ENCODE assay signal across 9 cellular contexts in the genomic region with DNA sequence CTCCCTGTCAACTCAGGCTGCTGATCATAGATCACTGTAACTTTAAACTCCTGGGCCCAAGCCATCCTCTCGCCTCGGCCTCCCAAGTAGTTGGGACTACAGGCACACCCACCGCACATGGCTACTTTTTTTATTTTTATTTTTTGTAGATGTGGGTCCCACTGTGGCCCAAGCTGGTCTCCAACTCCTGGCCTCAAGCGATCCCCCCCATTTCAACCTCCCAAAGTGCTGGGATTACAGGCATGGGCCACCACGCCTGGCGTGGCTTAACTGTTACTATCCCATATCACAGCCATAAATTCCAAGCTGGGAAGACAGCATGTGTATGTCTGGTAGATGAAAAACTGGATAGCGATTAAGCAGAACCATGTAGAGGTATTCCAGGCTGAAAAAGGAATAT. TPM values are rescaled to one million over a fixed set of nuclear protein-coding genes. Genes with fewer than 3 reads are reported as not detected.
A peak's percentile ranks its signal among the peaks of the same experiment; 100 is the strongest.
DNase-seq lines count a peak whose midpoint lies in the region; ATAC-seq, FAIRE-seq and TF ChIP-seq lines count a peak whose summit lies in the region.
"Had no signal": no experiment of that assay in that cellular context is flagged by ENCODE, and none has a peak within 500 bp of the region (broad histone marks: within the 10 kb centered on the region; RNA-seq: fewer than 3 reads in every experiment).

No MANE protein-coding gene starts in this region.

- TF ChIP-seq CTCF in A549 (IDR thresholded peaks at IDR 0.05) (no peak), breast epithelium (IDR thresholded peaks at IDR 0.05) (no peak), D721Med (IDR thresholded peaks at IDR 0.05; ENCODE audit: insufficient read depth, missing control alignments) (no peak)

- TF ChIP-seq POLR2A in A549 (IDR thresholded peaks at IDR 0.05; ENCODE audit: low read length), result no peak
- TF ChIP-seq POLR2A in breast epithelium (IDR thresholded peaks at IDR 0.05), result no peak

- CTCF ChIA-PET in A549 (lab: Yijun Ruan, JAX), result interaction anchor here (1.2 to 11.9 kb wide), 7 partner anchors 12 to 1063 kb away, joined by 3 to 170 read pairs (median 7); a partner anchor contains a TSS

- ATAC-seq in A549 (no peak), GM21723 (IDR thresholded peaks at IDR 0.05; ENCODE audit: unreplicated experiment) (no peak), HG02852 (IDR thresholded peaks at IDR 0.05; ENCODE audit: unreplicated experiment) (no peak)

- FAIRE-seq in A549 (lab: Jason Lieb, UNC) (no peak), D721Med (lab: Jason Lieb, UNC) (no peak)

- DNase-seq in A549 (ENCODE audit: low read depth in 1 of 2, low spot score in 1 of 2), result no peak
- DNase-seq in breast epithelium (ENCODE audit: low spot score in 2 of 2), result no peak
- no peak for DNase-seq in HK-2 (ENCODE audit: unreplicated experiment)
- no peak for DNase-seq in D721Med (ENCODE audit: insufficient read length, low spot score)
- DNase-seq: GF-D8 had no signal

- H3K4me1 ChIP-seq in A549, result peaks cover 17% of the 10 kb centered on the region
- H3K4me1 ChIP-seq in HUES64 (ENCODE audit: insufficient read depth, low read length), result peaks cover 3% of the 10 kb centered on the region
- H3K4me1 ChIP-seq in breast epithelium, result peaks cover 9 to 19% of the 10 kb centered on the region in 2 donors
- H3K4me1 ChIP-seq in muscle layer of colon (ENCODE audit: insufficient read depth, low read length), result peaks cover 21% of the 10 kb centered on the region

- H3K9ac ChIP-seq in HUES64 (ENCODE audit: low read depth, low read length), result no peak overlapping the region
- H3K9ac ChIP-seq in muscle layer of colon (ENCODE audit: low read length), result peak overlapping the region; percentile 40

- POLR2A ChIA-PET in A549 (lab: Yijun Ruan, JAX), result interaction anchor here (1.7 to 3.0 kb wide), 3 partner anchors 10 to 17 kb away, joined by 14 to 33 read pairs (median 16); a partner anchor contains a TSS

- no peak for TF ChIP-seq EP300 in A549 (IDR thresholded peaks at IDR 0.05)

- intact Hi-C loops in breast epithelium (cut with DNase I; ENCODE audit: low total_unique reads), result no loop called here

- peaks cover 30% of the 10 kb centered on the region for H3K36me3 ChIP-seq in HUES64 (ENCODE audit: insufficient read depth, low read length)
- H3K36me3 ChIP-seq in breast epithelium, result no peaks in the 10 kb centered on the region
- H3K36me3 ChIP-seq in muscle layer of colon (ENCODE audit: insufficient read depth, low read length), result peaks cover 10% of the 10 kb centered on the region

- H3K4me3 ChIP-seq in A549 (peak overlapping the region; percentile 83), HUES64 (ENCODE audit: low read length) (peak overlapping the region; percentile 99), breast epithelium (peak overlapping the region; percentile 57 to 98 (median 85)), muscle layer of colon (ENCODE audit: low read depth in 1 of 2, low read length in 2 of 2) (peak overlapping the region; percentile 85 to 92)

- H3K4me2 ChIP-seq in A549, result peak overlapping the region; percentile 93

- H3K27me3 ChIP-seq in HUES64 (ENCODE audit: insufficient read depth, low read length) (peaks cover 7% of the 10 kb centered on the region; the same call in 1 of the 2 replicates), breast epithelium (no peaks in the 10 kb centered on the region), muscle layer of colon (ENCODE audit: control insufficient read depth in 1 of 2, insufficient read depth in 2 of 2, low read length in 2 of 2) (peaks cover 3 to 14% of the 10 kb centered on the region in 2 donors)

- no peak for TF ChIP-seq RAD21 in A549 (conservative IDR thresholded peaks at IDR 0.05 in 1 of 2, IDR thresholded peaks at IDR 0.05 in 1 of 2)

- WGBS in A549 (ENCODE audit: missing lambda C conversion rate), result 70% methylated on average over 7 of the region's 7 CpGs
- WGBS in HUES64, result 89% methylated on average over 4 of the region's 7 CpGs

- H3K9me3 ChIP-seq in A549 (no peaks in the 10 kb centered on the region), HUES64 (ENCODE audit: insufficient read depth, low read depth, low read length) (no peaks in the 10 kb centered on the region), breast epithelium (no peaks in the 10 kb centered on the region), muscle layer of colon (ENCODE audit: low read length) (no peaks in the 10 kb centered on the region)

- peak overlapping the region; percentile 85 to 92; a peak in 3 of 6 replicates for H3K27ac ChIP-seq in A549
- H3K27ac ChIP-seq in HUES64 (ENCODE audit: low read depth, low read length), result no peak overlapping the region
- H3K27ac ChIP-seq in breast epithelium, result no peak overlapping the region
- no peak overlapping the region for H3K27ac ChIP-seq in muscle layer of colon (ENCODE audit: low read depth, low read length)

TF ChIP-seq in A549, 52 proteins besides CTCF, POLR2A, EP300 and RAD21 (continues in another document):
- TF ChIP-seq, protein P1, sequence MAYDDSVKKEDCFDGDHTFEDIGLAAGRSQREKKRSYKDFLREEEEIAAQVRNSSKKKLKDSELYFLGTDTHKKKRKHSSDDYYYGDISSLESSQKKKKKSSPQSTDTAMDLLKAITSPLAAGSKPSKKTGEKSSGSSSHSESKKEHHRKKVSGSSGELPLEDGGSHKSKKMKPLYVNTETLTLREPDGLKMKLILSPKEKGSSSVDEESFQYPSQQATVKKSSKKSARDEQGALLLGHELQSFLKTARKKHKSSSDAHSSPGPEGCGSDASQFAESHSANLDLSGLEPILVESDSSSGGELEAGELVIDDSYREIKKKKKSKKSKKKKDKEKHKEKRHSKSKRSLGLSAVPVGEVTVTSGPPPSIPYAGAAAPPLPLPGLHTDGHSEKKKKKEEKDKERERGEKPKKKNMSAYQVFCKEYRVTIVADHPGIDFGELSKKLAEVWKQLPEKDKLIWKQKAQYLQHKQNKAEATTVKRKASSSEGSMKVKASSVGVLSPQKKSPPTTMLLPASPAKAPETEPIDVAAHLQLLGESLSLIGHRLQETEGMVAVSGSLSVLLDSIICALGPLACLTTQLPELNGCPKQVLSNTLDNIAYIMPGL (CRISPR knock-in tag; IDR thresholded peaks at IDR 0.05; ENCODE audit: borderline replicate concordance), result no peak
- TF ChIP-seq KDM1A (IDR thresholded peaks at IDR 0.05; ENCODE audit: low read depth) (no peak), RNF2 (IDR thresholded peaks at IDR 0.05; ENCODE audit: borderline replicate concordance, low read depth) (no peak), CBX2 (IDR thresholded peaks at IDR 0.05; ENCODE audit: borderline replicate concordance, low read depth) (no peak), RCOR1 (IDR thresholded peaks at IDR 0.05; ENCODE audit: low read depth, low read length) (no peak)
- TF ChIP-seq, protein P2, sequence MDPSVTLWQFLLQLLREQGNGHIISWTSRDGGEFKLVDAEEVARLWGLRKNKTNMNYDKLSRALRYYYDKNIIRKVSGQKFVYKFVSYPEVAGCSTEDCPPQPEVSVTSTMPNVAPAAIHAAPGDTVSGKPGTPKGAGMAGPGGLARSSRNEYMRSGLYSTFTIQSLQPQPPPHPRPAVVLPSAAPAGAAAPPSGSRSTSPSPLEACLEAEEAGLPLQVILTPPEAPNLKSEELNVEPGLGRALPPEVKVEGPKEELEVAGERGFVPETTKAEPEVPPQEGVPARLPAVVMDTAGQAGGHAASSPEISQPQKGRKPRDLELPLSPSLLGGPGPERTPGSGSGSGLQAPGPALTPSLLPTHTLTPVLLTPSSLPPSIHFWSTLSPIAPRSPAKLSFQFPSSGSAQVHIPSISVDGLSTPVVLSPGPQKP (IDR thresholded peaks at IDR 0.05; ENCODE audit: low read depth, low read length), result no peak

RNA-seq across cellular contexts. Expression of a gene that starts 1.0 kb away (rescaled TPM):
- 67.3 and 80.0 TPM in 2 replicates for polyA plus RNA-seq in A549 (2011; rRNA removed)
- polyA plus RNA-seq in A549 (2012; cell fraction: cytosol; rRNA removed), result 69.5 and 84.1 TPM in 2 replicates
- 82.2 and 128 TPM in 2 replicates for polyA plus RNA-seq in A549 (2012; cell fraction: nucleus; rRNA removed)
- polyA plus RNA-seq in A549 (2017; fragmentation: RNase III; extraction: RNeasy Plus Mini Kit Qiagen cat#74134 plus additional on column Dnase treatment), result 51.1 to 56.9 TPM (median 51.7 TPM) in 3 replicates
- 67.7 and 68.1 TPM in 2 replicates for polyA minus RNA-seq in A549 (2011; rRNA and poly(A)+ RNA removed)
- polyA plus RNA-seq in HUES64 (2013, experiment 1 of 2), result 92.1 TPM
- polyA plus RNA-seq in HUES64 (2013, experiment 2 of 2), result 81.0 TPM
- 10 to 100 TPM; 50.2 to 52.5 (median 52.1) TPM for total RNA-seq in breast epithelium

RNA-seq across cellular contexts. Expression of a gene that starts 1.2 kb away (rescaled TPM):
- polyA plus RNA-seq in A549 (2011; rRNA removed) (2.8 and 3.6 TPM in 2 replicates), A549 (2017; fragmentation: RNase III; extraction: RNeasy Plus Mini Kit Qiagen cat#74134 plus additional on column Dnase treatment) (5.0 to 6.5 TPM (median 6.5 TPM) in 3 replicates)
- polyA plus RNA-seq in A549 (2012; cell fraction: cytosol; rRNA removed), result 4.7 and 4.9 TPM in 2 replicates
- polyA plus RNA-seq in A549 (2012; cell fraction: nucleus; rRNA removed), result 16.1 and 20.1 TPM in 2 replicates
- 1.9 and 2.5 TPM in 2 replicates for polyA minus RNA-seq in A549 (2011; rRNA and poly(A)+ RNA removed)
- polyA plus RNA-seq in HUES64 (2013, experiment 1 of 2), result 10.3 TPM
- polyA plus RNA-seq in HUES64 (2013, experiment 2 of 2), result 9.7 TPM
- 1 to 10 TPM; 1.3 to 4.3 (median 4.0) TPM for total RNA-seq in breast epithelium

RNA-seq across cellular contexts. Expression of a gene that starts 15.6 kb away (rescaled TPM):
- polyA plus RNA-seq in A549 (2011; rRNA removed) (11.0 and 12.2 TPM in 2 replicates), A549 (2017; fragmentation: RNase III; extraction: RNeasy Plus Mini Kit Qiagen cat#74134 plus additional on column Dnase treatment) (10.1 to 14.5 TPM (median 14.0 TPM) in 3 replicates)
- 9.2 and 9.7 TPM in 2 replicates for polyA plus RNA-seq in A549 (2012; cell fraction: cytosol; rRNA removed)
- polyA plus RNA-seq in A549 (2012; cell fraction: nucleus; rRNA removed), result 87.6 and 92.1 TPM in 2 replicates
- polyA minus RNA-seq in A549 (2011; rRNA and poly(A)+ RNA removed), result 6.9 and 12.2 TPM in 2 replicates
- polyA plus RNA-seq in HUES64 (2013, experiment 1 of 2), result 11.5 TPM
- polyA plus RNA-seq in HUES64 (2013, experiment 2 of 2), result 12.6 TPM
- 10 to 100 TPM; 18.1 to 32.1 (median 24.3) TPM for total RNA-seq in breast epithelium

RNA-seq across cellular contexts. Expression of a gene that starts 16.8 kb away (rescaled TPM):
- polyA plus RNA-seq in A549 (2011; rRNA removed), result 53.4 and 82.2 TPM in 2 replicates
- polyA plus RNA-seq in A549 (2012; cell fraction: cytosol; rRNA removed), result 27.8 and 37.6 TPM in 2 replicates
- polyA plus RNA-seq in A549 (2012; cell fraction: nucleus; rRNA removed), result 183 and 188 TPM in 2 replicates
- 57.4 to 59.8 TPM (median 59.4 TPM) in 3 replicates for polyA plus RNA-seq in A549 (2017; fragmentation: RNase III; extraction: RNeasy Plus Mini Kit Qiagen cat#74134 plus additional on column Dnase treatment)
- polyA minus RNA-seq in A549 (2011; rRNA and poly(A)+ RNA removed), result 157 and 182 TPM in 2 replicates
- 54.8 TPM for polyA plus RNA-seq in HUES64 (2013, experiment 1 of 2)
- polyA plus RNA-seq in HUES64 (2013, experiment 2 of 2), result 55.0 TPM
- total RNA-seq in breast epithelium, result 10 to 100 TPM; 58.8 to 64.8 (median 63.6) TPM

RNA-seq across cellular contexts. Expression of a gene that starts 46.4 kb away (rescaled TPM):
- polyA plus RNA-seq in A549 (2011; rRNA removed), result 3.0 and 4.5 TPM in 2 replicates
- polyA plus RNA-seq in A549 (2012; cell fraction: cytosol; rRNA removed), result 3.6 and 4.3 TPM in 2 replicates
- polyA plus RNA-seq in A549 (2012; cell fraction: nucleus; rRNA removed), result 16.2 and 16.7 TPM in 2 replicates
- polyA plus RNA-seq in A549 (2017; fragmentation: RNase III; extraction: RNeasy Plus Mini Kit Qiagen cat#74134 plus additional on column Dnase treatment), result 5.1 to 6.9 TPM (median 6.6 TPM) in 3 replicates
- 6.8 and 8.2 TPM in 2 replicates for polyA minus RNA-seq in A549 (2011; rRNA and poly(A)+ RNA removed)
- 23.3 TPM for polyA plus RNA-seq in HUES64 (2013, experiment 1 of 2)
- 28.6 TPM for polyA plus RNA-seq in HUES64 (2013, experiment 2 of 2)
- 10 to 100 TPM in 1 of 3 donors, 1 to 10 TPM in 2; 2.6 to 12.1 (median 5.9) TPM for total RNA-seq in breast epithelium

Comparison
In these comparisons a context has a peak if more than half of its experiments do, and no peak if none do; other contexts are left out.
1. H3K27ac ChIP-seq: peak in A549 (2 of 2); none in HUES64 (single experiment), breast epithelium (0 of 2) and muscle layer of colon (single experiment).
2. Peak in every context shown above with its lines, with median percentiles within 50 percentile points of each other: H3K4me3 ChIP-seq.